Comparison of ENCODE assay signal across 18 cellular contexts in the genomic region with DNA sequence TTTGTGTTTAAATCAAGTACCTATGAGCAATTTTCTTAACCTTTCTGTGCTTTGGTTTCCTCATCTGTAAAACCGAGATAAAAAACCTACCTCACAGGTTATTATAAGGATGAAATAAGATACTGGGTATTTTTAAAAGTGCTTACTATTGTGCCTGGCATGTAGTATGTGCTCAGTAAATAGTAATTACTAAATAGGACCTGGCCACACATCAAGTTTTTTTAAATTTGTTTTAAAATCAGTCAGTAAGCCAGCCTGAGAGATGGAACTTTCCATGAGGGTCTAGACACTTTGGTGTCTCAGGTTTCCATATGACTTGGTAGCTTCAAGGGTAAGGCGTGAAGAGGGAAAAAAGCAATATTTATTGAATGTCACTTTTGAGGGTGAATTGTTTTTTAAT. TPM values are rescaled to one million over a fixed set of nuclear protein-coding genes. Genes with fewer than 3 reads are reported as not detected.
A peak's percentile ranks its signal among the peaks of the same experiment; 100 is the strongest.
DNase-seq lines count a peak whose midpoint lies in the region; ATAC-seq and TF ChIP-seq lines count a peak whose summit lies in the region.
"Had no signal": no experiment of that assay in that cellular context is flagged by ENCODE, and none has a peak within 500 bp of the region (broad histone marks: within the 10 kb centered on the region; RNA-seq: fewer than 3 reads in every experiment).

No MANE protein-coding gene starts in this region.

- CTCF ChIA-PET in activated CD8-positive, alpha-beta T cell treated with anti-CD3 and anti-CD28 coated beads for 36 hours (lab: Charles Lee) = no interaction called here

- peaks cover 55% of the 10 kb centered on the region for H3K4me1 Mint-ChIP-seq in activated T-cell treated with anti-CD3 and anti-CD28 coated beads, Interleukin-2, amount 50 U/mL, for 24 hours (ENCODE audit: low read depth)
- peaks cover 36% of the 10 kb centered on the region for H3K4me1 Mint-ChIP-seq in activated CD8-positive, alpha-beta T cell treated with anti-CD3 and anti-CD28 coated beads for 36 hours (ENCODE audit: low read depth)
- peaks cover 13% of the 10 kb centered on the region for H3K4me1 Mint-ChIP-seq in stimulated activated memory B cell treated with anti-CD40 and anti-IgM and Interleukin-4, amounts not matched to agents 10 μg/mL and 1 μg/mL and 100 μg/mL, for 72 hours

- peaks cover 47% of the 10 kb centered on the region for H3K27me3 Mint-ChIP-seq in activated T-cell treated with anti-CD3 and anti-CD28 coated beads, Interleukin-2, amount 50 U/mL, for 24 hours
- H3K27me3 Mint-ChIP-seq in activated CD8-positive, alpha-beta T cell treated with anti-CD3 and anti-CD28 coated beads for 36 hours = peaks cover 45% of the 10 kb centered on the region
- H3K27me3 Mint-ChIP-seq in stimulated activated memory B cell treated with anti-CD40 and anti-IgM and Interleukin-4, amounts not matched to agents 10 μg/mL and 1 μg/mL and 100 μg/mL, for 72 hours = peaks cover 63% of the 10 kb centered on the region

- no peak for DNase-seq in activated T-cell treated with anti-CD3 and anti-CD28 coated beads, Interleukin-2, amount 50 U/mL, for 24 hours
- no peak for DNase-seq in activated T-cell treated with anti-CD3 and anti-CD28 coated beads, Interleukin-2, amount 50 U/mL, for 1 hour
- DNase-seq in NCI-H69 (lab: John Stamatoyannopoulos, UW) (peak; percentile 35), GF-D8 (lab: John Stamatoyannopoulos, UW) (no peak), substantia nigra (lab: John Stamatoyannopoulos, UW) (no peak)
- peak; percentile 27 for DNase-seq in activated CD8-positive, alpha-beta T cell treated with anti-CD3 and anti-CD28 coated beads for 36 hours
- DNase-seq: CD4-positive, CD25-positive, alpha-beta regulatory T cell; EL; Kasumi-1; NCI-H1694; NCI-H2081; NCI-H2171; NCI-H345; NCI-H524; RPMI8226; SHP77 treated with DMSO at 0.1 percent for 48 hours had no signal

- intact Hi-C loops in activated CD8-positive, alpha-beta T cell treated with anti-CD3 and anti-CD28 coated beads for 36 hours (cut with micrococcal nuclease) = no loop called here

- no peaks in the 10 kb centered on the region for H3K36me3 Mint-ChIP-seq in activated T-cell treated with anti-CD3 and anti-CD28 coated beads, Interleukin-2, amount 50 U/mL, for 24 hours (ENCODE audit: low read depth)
- no peaks in the 10 kb centered on the region for H3K36me3 Mint-ChIP-seq in activated CD8-positive, alpha-beta T cell treated with anti-CD3 and anti-CD28 coated beads for 36 hours (ENCODE audit: low read depth)
- H3K36me3 Mint-ChIP-seq in stimulated activated memory B cell treated with anti-CD40 and anti-IgM and Interleukin-4, amounts not matched to agents 10 μg/mL and 1 μg/mL and 100 μg/mL, for 72 hours = no peaks in the 10 kb centered on the region
- H3K36me3 Mint-ChIP-seq: CD4-positive, CD25-positive, alpha-beta regulatory T cell had no signal

- H3K27ac ChIP-seq in substantia nigra (ENCODE audit: low read depth, low read length, poor library complexity, severe bottlenecking) = no peak overlapping the region
- H3K27ac ChIP-seq: PC-9 had no signal

- POLR2A ChIA-PET in activated CD8-positive, alpha-beta T cell treated with anti-CD3 and anti-CD28 coated beads for 36 hours (lab: Charles Lee) = interaction anchor here (1.1 to 1.2 kb wide), 2 partner anchors 10 to 43 kb away, joined by 4 read pairs; no protein-coding TSS in a partner anchor

- no peaks in the 10 kb centered on the region for H3K9me3 Mint-ChIP-seq in activated T-cell treated with anti-CD3 and anti-CD28 coated beads, Interleukin-2, amount 50 U/mL, for 24 hours
- H3K9me3 Mint-ChIP-seq in activated CD8-positive, alpha-beta T cell treated with anti-CD3 and anti-CD28 coated beads for 36 hours = no peaks in the 10 kb centered on the region
- H3K9me3 Mint-ChIP-seq in stimulated activated memory B cell treated with anti-CD40 and anti-IgM and Interleukin-4, amounts not matched to agents 10 μg/mL and 1 μg/mL and 100 μg/mL, for 72 hours = no peaks in the 10 kb centered on the region
- H3K9me3 Mint-ChIP-seq: CD4-positive, CD25-positive, alpha-beta regulatory T cell had no signal

- peak; percentile 19 for ATAC-seq in activated CD8-positive, alpha-beta T cell treated with anti-CD3 and anti-CD28 coated beads for 36 hours
- peak; percentile 55 for ATAC-seq in stimulated activated memory B cell treated with anti-CD40 and anti-IgM and Interleukin-4, amounts not matched to agents 10 μg/mL and 1 μg/mL and 100 μg/mL, for 72 hours

- TF ChIP-seq CTCF in activated CD8-positive, alpha-beta T cell treated with anti-CD3 and anti-CD28 coated beads for 36 hours (IDR thresholded peaks at IDR 0.05) = no peak

- no peak overlapping the region for H3K4me3 Mint-ChIP-seq in activated T-cell treated with anti-CD3 and anti-CD28 coated beads, Interleukin-2, amount 50 U/mL, for 24 hours
- H3K4me3 Mint-ChIP-seq in activated CD8-positive, alpha-beta T cell treated with anti-CD3 and anti-CD28 coated beads for 36 hours = no peak overlapping the region
- H3K4me3 Mint-ChIP-seq in stimulated activated memory B cell treated with anti-CD40 and anti-IgM and Interleukin-4, amounts not matched to agents 10 μg/mL and 1 μg/mL and 100 μg/mL, for 72 hours = no peak overlapping the region
- H3K4me3 Mint-ChIP-seq: CD4-positive, CD25-positive, alpha-beta regulatory T cell had no signal

- peak overlapping the region; percentile 80 for H3K27ac Mint-ChIP-seq in activated T-cell treated with anti-CD3 and anti-CD28 coated beads, Interleukin-2, amount 50 U/mL, for 24 hours
- H3K27ac Mint-ChIP-seq in activated CD8-positive, alpha-beta T cell treated with anti-CD3 and anti-CD28 coated beads for 36 hours = no peak overlapping the region
- no peak overlapping the region for H3K27ac Mint-ChIP-seq in stimulated activated memory B cell treated with anti-CD40 and anti-IgM and Interleukin-4, amounts not matched to agents 10 μg/mL and 1 μg/mL and 100 μg/mL, for 72 hours
- H3K27ac Mint-ChIP-seq: CD4-positive, CD25-positive, alpha-beta regulatory T cell had no signal

RNA-seq across cellular contexts. Expression of gene ATF3, which starts 7.0 kb away (rescaled TPM):
- 10 to 100 TPM; 35.4 to 41.3 TPM for total RNA-seq in activated CD8-positive, alpha-beta T cell treated with anti-CD3 and anti-CD28 coated beads for 36 hours

Comparison
In these comparisons a context has a peak if more than half of its experiments do, and no peak if none do; other contexts are left out.
1. DNase-seq: peak in NCI-H69 (single experiment) and activated CD8-positive, alpha-beta T cell treated with anti-CD3 and anti-CD28 coated beads for 36 hours (single experiment); none in activated T-cell treated with anti-CD3 and anti-CD28 coated beads, Interleukin-2, amount 50 U/mL, for 24 hours (single experiment), activated T-cell treated with anti-CD3 and anti-CD28 coated beads, Interleukin-2, amount 50 U/mL, for 1 hour (single experiment), GF-D8 (single experiment) and substantia nigra (0 of 49).